In genomic region chr2:168796583-168797285, GRCh38 we compare ENCODE assay signal across 25 cellular contexts. TPM values are rescaled to one million over a fixed set of nuclear protein-coding genes. Genes with fewer than 3 reads are reported as not detected.
DNase-seq lines count a peak whose midpoint lies in the region; ATAC-seq and TF ChIP-seq lines count a peak whose summit lies in the region.
"Had no signal": no experiment of that assay in that cellular context is flagged by ENCODE, and none has a peak within 500 bp of the region (broad histone marks: within the 10 kb centered on the region; RNA-seq: fewer than 3 reads in every experiment).

No MANE protein-coding gene starts in this region.

- DNase-seq in Right ventricle myocardium superior (no peak), cardiac septum (ENCODE audit: low spot score) (no peak), heart left ventricle (peak in 3 of 5 donors; percentile 51 to 67 (median 66)), nephron progenitor cell (no peak), GM03348 (ENCODE audit: low spot score) (no peak), cerebellar cortex (ENCODE audit: low spot score) (no peak)
- DNase-seq in activated CD8-positive, alpha-beta memory T cell treated with anti-CD3 and anti-CD28 coated beads, Interleukin-2, amount 50 U/mL, for 4 hours = no peak
- no peak for DNase-seq in activated naive CD4-positive, alpha-beta T cell treated with anti-CD3 and anti-CD28 coated beads for 36 hours
- DNase-seq: 8988T; activated CD4-positive, alpha-beta T cell treated with anti-CD3 and anti-CD28 coated beads, Interleukin-2, amount 50 U/mL, for 4 hours; activated naive CD4-positive, alpha-beta T cell treated with anti-CD3 and anti-CD28 coated beads, Interleukin-2, amount 10 ng/mL, durations not matched to agents 7 days and 5 days; aorta; foreskin melanocyte; Kasumi-1; left colon; NCI-H1092; NCI-H2029 treated with DMSO at 0.1 percent for 48 hours; occipital lobe; sigmoid colon; stimulated activated CD4-positive, alpha-beta T cell treated with anti-CD3 and anti-CD28 coated beads, Interleukin-1b, Interleukin-23, amount 100 ng/mL, for 48 hours; stimulated activated naive CD8-positive, alpha-beta T cell treated with anti-CD3 and anti-CD28 coated beads, Interleukin-15, Interleukin-2, amounts not matched to agents 100 U/mL and 50 U/mL, for 24 hours had no signal

- no peak for TF ChIP-seq POLR2A in heart left ventricle (IDR thresholded peaks at IDR 0.05)

- no peaks in the 10 kb centered on the region for H3K27me3 ChIP-seq in heart left ventricle
- H3K27me3 ChIP-seq: sigmoid colon had no signal

- H3K9me3 ChIP-seq in heart left ventricle = no peaks in the 10 kb centered on the region
- H3K9me3 ChIP-seq: sigmoid colon had no signal

- peaks cover 2% of the 10 kb centered on the region for H3K27me3 Mint-ChIP-seq in nephron progenitor cell (ENCODE audit: low read depth, poor library complexity)
- no peaks in the 10 kb centered on the region for H3K27me3 Mint-ChIP-seq in activated naive CD4-positive, alpha-beta T cell treated with anti-CD3 and anti-CD28 coated beads for 36 hours (ENCODE audit: low read depth)
- H3K27me3 Mint-ChIP-seq: activated naive CD4-positive, alpha-beta T cell treated with anti-CD3 and anti-CD28 coated beads, Interleukin-2, amount 10 ng/mL, durations not matched to agents 7 days and 5 days; type B pancreatic cell had no signal

- ATAC-seq in Right ventricle myocardium superior (ENCODE audit: poor library complexity) (peak; percentile 84), heart left ventricle (peak; percentile 82 to 95 (median 88))
- ATAC-seq: stimulated activated naive CD8-positive, alpha-beta T cell treated with anti-CD3 and anti-CD28 coated beads, Interleukin-15, Interleukin-2, amounts not matched to agents 100 U/mL and 50 U/mL, for 24 hours had no signal

- H3K4me1 Mint-ChIP-seq in nephron progenitor cell = peaks cover 21% of the 10 kb centered on the region
- no peaks in the 10 kb centered on the region for H3K4me1 Mint-ChIP-seq in activated naive CD4-positive, alpha-beta T cell treated with anti-CD3 and anti-CD28 coated beads for 36 hours (ENCODE audit: low read depth)

- H3K9me3 Mint-ChIP-seq in nephron progenitor cell = no peaks in the 10 kb centered on the region
- H3K9me3 Mint-ChIP-seq in activated naive CD4-positive, alpha-beta T cell treated with anti-CD3 and anti-CD28 coated beads for 36 hours = no peaks in the 10 kb centered on the region
- H3K9me3 Mint-ChIP-seq: activated naive CD4-positive, alpha-beta T cell treated with anti-CD3 and anti-CD28 coated beads, Interleukin-2, amount 10 ng/mL, durations not matched to agents 7 days and 5 days; type B pancreatic cell had no signal

- peak overlapping the region; percentile 3 for H3K27ac Mint-ChIP-seq in nephron progenitor cell
- no peak overlapping the region for H3K27ac Mint-ChIP-seq in activated naive CD4-positive, alpha-beta T cell treated with anti-CD3 and anti-CD28 coated beads for 36 hours
- H3K27ac Mint-ChIP-seq: activated naive CD4-positive, alpha-beta T cell treated with anti-CD3 and anti-CD28 coated beads, Interleukin-2, amount 10 ng/mL, durations not matched to agents 7 days and 5 days; type B pancreatic cell had no signal

- no peaks in the 10 kb centered on the region for H3K36me3 Mint-ChIP-seq in nephron progenitor cell (ENCODE audit: low read depth)
- no peaks in the 10 kb centered on the region for H3K36me3 Mint-ChIP-seq in activated naive CD4-positive, alpha-beta T cell treated with anti-CD3 and anti-CD28 coated beads for 36 hours (ENCODE audit: low read depth)
- H3K36me3 Mint-ChIP-seq: activated naive CD4-positive, alpha-beta T cell treated with anti-CD3 and anti-CD28 coated beads, Interleukin-2, amount 10 ng/mL, durations not matched to agents 7 days and 5 days; type B pancreatic cell had no signal

- H3K4me3 ChIP-seq in heart left ventricle = no peak overlapping the region
- H3K4me3 ChIP-seq: sigmoid colon had no signal

- 50 to 68% (median 52%) methylated on average over 8 of the region's 8 CpGs for WGBS in heart left ventricle, 4 donors

- H3K4me3 Mint-ChIP-seq in nephron progenitor cell = no peak overlapping the region
- H3K4me3 Mint-ChIP-seq in activated naive CD4-positive, alpha-beta T cell treated with anti-CD3 and anti-CD28 coated beads for 36 hours = no peak overlapping the region
- H3K4me3 Mint-ChIP-seq: activated naive CD4-positive, alpha-beta T cell treated with anti-CD3 and anti-CD28 coated beads, Interleukin-2, amount 10 ng/mL, durations not matched to agents 7 days and 5 days; type B pancreatic cell had no signal

- CTCF ChIA-PET in activated naive CD4-positive, alpha-beta T cell treated with anti-CD3 and anti-CD28 coated beads for 36 hours (lab: Charles Lee) = interaction anchor here (0.6 to 0.8 kb wide), 2 partner anchors 8 to 485 kb away, joined by 3 read pairs; no protein-coding TSS in a partner anchor

- intact Hi-C loops in Right ventricle myocardium superior (cut with DNase I) (no loop called here), cardiac septum (cut with DNase I) (no loop called here), heart left ventricle (cut with DNase I) (no loop called here)
- intact Hi-C loops in activated naive CD4-positive, alpha-beta T cell treated with anti-CD3 and anti-CD28 coated beads for 36 hours (cut with micrococcal nuclease) = no loop called here

- peaks cover under 1 to 43% (median 27%) of the 10 kb centered on the region in 12 donors for H3K4me1 ChIP-seq in heart left ventricle
- H3K4me1 ChIP-seq: sigmoid colon had no signal

- TF ChIP-seq CTCF in heart left ventricle (IDR thresholded peaks at IDR 0.05) (no peak), nephron progenitor cell (IDR thresholded peaks at IDR 0.05) (no peak)

- peak overlapping the region; percentile 29 to 85 (median 68) for H3K27ac ChIP-seq in heart left ventricle
- H3K27ac ChIP-seq: C4-2B had no signal

- H3K36me3 ChIP-seq in heart left ventricle = no peaks in the 10 kb centered on the region
- H3K36me3 ChIP-seq: sigmoid colon had no signal

RNA-seq across cellular contexts. Expression of gene NOSTRIN, which starts 5.7 kb away (rescaled TPM):
- total RNA-seq in Right ventricle myocardium superior (14.0 TPM), cardiac septum (8.9 TPM), heart left ventricle (10 to 100 TPM in 5 of 9 donors, 1 to 10 TPM in 4; 8.2 to 19.1 (median 10.1) TPM)
- 10 to 100 TPM in 1 of 2 donors, 1 to 10 TPM in 1; 8.6 to 18.4 TPM for polyA plus RNA-seq in heart left ventricle
- not detected for total RNA-seq in activated naive CD4-positive, alpha-beta T cell treated with anti-CD3 and anti-CD28 coated beads for 36 hours
- total RNA-seq: G401, RPMI7951 had no signal

Comparison
In these comparisons a context has a peak if more than half of its experiments do, and no peak if none do; other contexts are left out.
1. DNase-seq: peak in heart left ventricle (3 of 5); none in Right ventricle myocardium superior (single experiment), cardiac septum (single experiment), nephron progenitor cell (single experiment), GM03348 (single experiment), activated CD8-positive, alpha-beta memory T cell treated with anti-CD3 and anti-CD28 coated beads, Interleukin-2, amount 50 U/mL, for 4 hours (single experiment), cerebellar cortex (single experiment) and activated naive CD4-positive, alpha-beta T cell treated with anti-CD3 and anti-CD28 coated beads for 36 hours (single experiment).